ENCODE assay signal across 17 cellular contexts in genomic region chr17:41957869-41958231, GRCh38. TPM values are rescaled to one million over a fixed set of nuclear protein-coding genes. Genes with fewer than 3 reads are reported as not detected.
A peak's percentile ranks its signal among the peaks of the same experiment; 100 is the strongest.
DNase-seq lines count a peak whose midpoint lies in the region; ATAC-seq and TF ChIP-seq lines count a peak whose summit lies in the region.
"Had no signal": no experiment of that assay in that cellular context is flagged by ENCODE, and none has a peak within 500 bp of the region (broad histone marks: within the 10 kb centered on the region; RNA-seq: fewer than 3 reads in every experiment).

No MANE protein-coding gene starts in this region.

- no peaks in the 10 kb centered on the region for H3F3A ChIP-seq in smooth muscle cell (ENCODE audit: low read depth)

- DNase-seq in Karpas-422 (peak; percentile 29), chondrocyte (ENCODE audit: low spot score) (no peak), mesendoderm (no peak), trophoblast cell (no peak), GM10266 (ENCODE audit: extremely low spot score) (no peak), smooth muscle cell (lab: John Stamatoyannopoulos, UW; ENCODE audit: unreplicated experiment) (no peak)
- DNase-seq: CD4-positive, alpha-beta memory T cell; DMS79; NCI-H187 treated with DMSO at 0.1 percent for 48 hours; NCI-H526 treated with DMSO at 0.1 percent for 48 hours; NK-92 treated with Interleukin-12 subunit alpha and Interleukin-12 subunit beta, amount 100 ng/mL, for 24 hours; OCI-M1; SHP77 treated with DMSO at 0.1 percent for 48 hours had no signal

- no peak overlapping the region for H4K5ac ChIP-seq in mesendoderm (ENCODE audit: low read length)

- H3K4me3 Mint-ChIP-seq in chondrocyte (ENCODE audit: unreplicated experiment): no peak overlapping the region
- H3K4me3 Mint-ChIP-seq: CD4-positive, alpha-beta memory T cell had no signal

- H3K4me1 ChIP-seq in Karpas-422 (ENCODE audit: low read length): no peaks in the 10 kb centered on the region
- H3K4me1 ChIP-seq in mesendoderm (ENCODE audit: control insufficient read depth, low read depth, low read length): peaks cover 5% of the 10 kb centered on the region
- peaks cover 0 to 11% of the 10 kb centered on the region in 2 experiments for H3K4me1 ChIP-seq in trophoblast cell (ENCODE audit: control insufficient read depth in 1 of 2, insufficient read depth in 2 of 2, low read length in 2 of 2)
- H3K4me1 ChIP-seq in smooth muscle cell (ENCODE audit: low read depth): peaks cover 9% of the 10 kb centered on the region

- H3K36me3 Mint-ChIP-seq in chondrocyte (ENCODE audit: low read depth): no peaks in the 10 kb centered on the region
- H3K36me3 Mint-ChIP-seq: CD4-positive, alpha-beta memory T cell had no signal

- H4K91ac ChIP-seq in trophoblast cell (ENCODE audit: low read depth, low read length): peak overlapping the region; percentile 48

- H3K18ac ChIP-seq in mesendoderm (ENCODE audit: low read length): peak overlapping the region; percentile 40
- no peak overlapping the region for H3K18ac ChIP-seq in trophoblast cell (ENCODE audit: low read length)

- no peak overlapping the region for H2AFZ ChIP-seq in Karpas-422 (ENCODE audit: low read length)
- H2AFZ ChIP-seq in trophoblast cell (ENCODE audit: insufficient read depth, low read length, poor library complexity): no peak overlapping the region
- no peak overlapping the region for H2AFZ ChIP-seq in smooth muscle cell (ENCODE audit: low read depth)

- H3K79me1 ChIP-seq in mesendoderm (ENCODE audit: low read length) (no peaks in the 10 kb centered on the region), trophoblast cell (ENCODE audit: low read length) (peaks cover 2% of the 10 kb centered on the region)

- peak overlapping the region; percentile 63 for H2BK12ac ChIP-seq in trophoblast cell (ENCODE audit: low read length)

- no peak overlapping the region for H2BK120ac ChIP-seq in mesendoderm (ENCODE audit: low read depth, low read length)
- H2BK120ac ChIP-seq in trophoblast cell (ENCODE audit: insufficient read depth, low read length, poor library complexity): no peak overlapping the region

- H3K56ac ChIP-seq in mesendoderm (ENCODE audit: low read length): peak overlapping the region; percentile 37

- H3K9me2 ChIP-seq in Karpas-422 (replicated peaks; ENCODE audit: insufficient read depth, low read length): no peaks in the 10 kb centered on the region

- peaks cover 27% of the 10 kb centered on the region for H3K4me1 Mint-ChIP-seq in chondrocyte (ENCODE audit: low read depth)

- H3K4ac ChIP-seq in mesendoderm (ENCODE audit: low read depth, low read length) (no peak overlapping the region), trophoblast cell (ENCODE audit: low read depth, low read length) (no peak overlapping the region)

- H3K4me3 ChIP-seq in Karpas-422 (ENCODE audit: low read length) (no peak overlapping the region), mesendoderm (ENCODE audit: low read length) (no peak overlapping the region), trophoblast cell (ENCODE audit: low read depth, low read length) (no peak overlapping the region), smooth muscle cell (no peak overlapping the region)

- H3K27ac Mint-ChIP-seq in chondrocyte (ENCODE audit: unreplicated experiment): peak overlapping the region; percentile 74
- H3K27ac Mint-ChIP-seq: CD4-positive, alpha-beta memory T cell had no signal

- H3K36me3 ChIP-seq in Karpas-422 (ENCODE audit: insufficient read depth, low read length): no peaks in the 10 kb centered on the region
- no peaks in the 10 kb centered on the region for H3K36me3 ChIP-seq in mesendoderm (ENCODE audit: control insufficient read depth, insufficient read depth, low read length)
- no peaks in the 10 kb centered on the region for H3K36me3 ChIP-seq in trophoblast cell (ENCODE audit: control insufficient read depth in 1 of 2, insufficient read depth in 2 of 2, low read length in 2 of 2)
- H3K36me3 ChIP-seq in smooth muscle cell (ENCODE audit: low read depth): no peaks in the 10 kb centered on the region

- H2BK5ac ChIP-seq in mesendoderm (ENCODE audit: low read length): peak overlapping the region; percentile 50
- peak overlapping the region; percentile 59 for H2BK5ac ChIP-seq in trophoblast cell (ENCODE audit: low read depth, low read length, poor library complexity)

- no peak for TF ChIP-seq CTCF in chondrocyte (IDR thresholded peaks at IDR 0.05)
- TF ChIP-seq CTCF in GM10266 (IDR thresholded peaks at IDR 0.05; ENCODE audit: control insufficient read depth, insufficient read depth, low read depth, missing control alignments): no peak
- TF ChIP-seq CTCF in smooth muscle cell (IDR thresholded peaks at IDR 0.05; ENCODE audit: borderline replicate concordance, insufficient read depth, poor library complexity, severe bottlenecking): no peak

- H4K8ac ChIP-seq in mesendoderm (ENCODE audit: low read depth, low read length) (no peak overlapping the region), trophoblast cell (ENCODE audit: low read depth, low read length) (no peak overlapping the region)

- H3K23ac ChIP-seq in mesendoderm (ENCODE audit: low read length) (no peak overlapping the region), trophoblast cell (ENCODE audit: low read length) (no peak overlapping the region)

- H3K4me2 ChIP-seq in Karpas-422 (ENCODE audit: low read depth, low read length, poor library complexity, severe bottlenecking) (no peak overlapping the region), mesendoderm (ENCODE audit: low read length) (no peak overlapping the region), trophoblast cell (ENCODE audit: low read length) (no peak overlapping the region), smooth muscle cell (no peak overlapping the region)

- H3K9ac ChIP-seq in Karpas-422 (ENCODE audit: low read length): no peak overlapping the region
- no peak overlapping the region for H3K9ac ChIP-seq in mesendoderm (ENCODE audit: low read length)
- no peak overlapping the region for H3K9ac ChIP-seq in trophoblast cell (ENCODE audit: low read length)
- H3K9ac ChIP-seq in smooth muscle cell (ENCODE audit: low read depth): no peak overlapping the region

- no peak overlapping the region for H2BK15ac ChIP-seq in mesendoderm (replicated peaks; ENCODE audit: low read depth)

- H3K9me3 ChIP-seq in Karpas-422 (ENCODE audit: low read length): no peaks in the 10 kb centered on the region
- H3K9me3 ChIP-seq in trophoblast cell (ENCODE audit: insufficient read depth, low read depth, low read length): peaks cover 3% of the 10 kb centered on the region
- H3K9me3 ChIP-seq in smooth muscle cell (replicated peaks; ENCODE audit: low read depth): no peaks in the 10 kb centered on the region

- H3K27me3 Mint-ChIP-seq in chondrocyte (ENCODE audit: low read depth): no peaks in the 10 kb centered on the region
- H3K27me3 Mint-ChIP-seq: CD4-positive, alpha-beta memory T cell had no signal

- H3K27ac ChIP-seq in Karpas-422 (ENCODE audit: low read length) (no peak overlapping the region), mesendoderm (ENCODE audit: low read depth, low read length) (peak overlapping the region; percentile 70), trophoblast cell (ENCODE audit: low read depth, low read length) (no peak overlapping the region), smooth muscle cell (ENCODE audit: low read depth) (no peak overlapping the region)

- H3K9me3 Mint-ChIP-seq in chondrocyte (ENCODE audit: low read depth): no peaks in the 10 kb centered on the region
- H3K9me3 Mint-ChIP-seq: CD4-positive, alpha-beta memory T cell had no signal

- WGBS in mesendoderm (ENCODE audit: extremely low coverage, insufficient coverage, low lambda C conversion rate): no CpG with 5 or more reads among the region's 3 CpGs
- no CpG with 5 or more reads among the region's 3 CpGs for WGBS in trophoblast cell (ENCODE audit: extremely low coverage, insufficient coverage, insufficient read length)
- 96% methylated on average over 3 of the region's 3 CpGs for WGBS in smooth muscle cell (ENCODE audit: low lambda C conversion rate)

- no peak overlapping the region for H3K14ac ChIP-seq in trophoblast cell (ENCODE audit: low read length)

- ATAC-seq in HG02981 (IDR thresholded peaks at IDR 0.05; ENCODE audit: unreplicated experiment): no peak
- ATAC-seq in HG02852 (IDR thresholded peaks at IDR 0.05; ENCODE audit: unreplicated experiment): no peak
- ATAC-seq: HCT116, SK-N-SH treated with all-trans-retinoic acid at 6 μM for 48 hours had no signal

- H3K27me3 ChIP-seq in Karpas-422 (ENCODE audit: low read length) (no peaks in the 10 kb centered on the region), mesendoderm (ENCODE audit: insufficient read depth, low read length, poor library complexity) (no peaks in the 10 kb centered on the region), trophoblast cell (ENCODE audit: insufficient read depth, low read length) (no peaks in the 10 kb centered on the region), smooth muscle cell (ENCODE audit: low read depth) (no peaks in the 10 kb centered on the region)

- no peak overlapping the region for H4K12ac ChIP-seq in trophoblast cell (ENCODE audit: low read depth, low read length)

- H2AK5ac ChIP-seq in mesendoderm (ENCODE audit: low read length) (no peak overlapping the region), trophoblast cell (ENCODE audit: low read length) (peak overlapping the region; percentile 80)

- no peaks in the 10 kb centered on the region for H4K20me1 ChIP-seq in Karpas-422 (ENCODE audit: insufficient read depth, low read depth, low read length)
- H4K20me1 ChIP-seq in smooth muscle cell (ENCODE audit: low read depth): no peaks in the 10 kb centered on the region

- H3K79me2 ChIP-seq in Karpas-422 (ENCODE audit: low read length) (no peaks in the 10 kb centered on the region), mesendoderm (ENCODE audit: control insufficient read depth, insufficient read depth, low read length) (no peaks in the 10 kb centered on the region), trophoblast cell (ENCODE audit: control insufficient read depth, insufficient read depth, low read length, poor library complexity) (no peaks in the 10 kb centered on the region), smooth muscle cell (ENCODE audit: low read depth) (no peaks in the 10 kb centered on the region)

RNA-seq across cellular contexts. Expression of gene CNP, which starts 8.7 kb away (rescaled TPM):
- total RNA-seq in Karpas-422 (2014; rRNA removed; shearing (Covaris generic); ENCODE audit: low replicate concordance): 41.3 and 79.1 TPM in 2 replicates
- total RNA-seq in chondrocyte (78.3 to 86.0 TPM (median 79.4 TPM) in 3 replicates), smooth muscle cell (28.5 and 34.7 TPM in 2 replicates)
- polyA plus RNA-seq in mesendoderm (2013, experiment 1 of 2): 21.5 TPM
- 21.6 TPM for polyA plus RNA-seq in mesendoderm (2013, experiment 2 of 2)
- polyA plus RNA-seq in trophoblast cell (2013): 28.0 and 28.5 TPM in 2 replicates
- 60.1 and 63.0 TPM in 2 replicates for polyA plus RNA-seq in smooth muscle cell

RNA-seq across cellular contexts. Expression of gene ODAD4, which starts 27.4 kb away (rescaled TPM):
- 0.67 and 1.0 TPM in 2 replicates for total RNA-seq in Karpas-422 (2014; rRNA removed; shearing (Covaris generic); ENCODE audit: low replicate concordance)
- 0.70 to 0.99 TPM (median 0.77 TPM) in 3 replicates for total RNA-seq in chondrocyte
- 0.63 TPM for polyA plus RNA-seq in mesendoderm (2013, experiment 1 of 2)
- polyA plus RNA-seq in mesendoderm (2013, experiment 2 of 2): 0.94 TPM
- 0.74 and 0.75 TPM in 2 replicates for polyA plus RNA-seq in trophoblast cell (2013)
- total RNA-seq in smooth muscle cell: 1.5 and 1.7 TPM in 2 replicates
- 3.2 and 3.9 TPM in 2 replicates for polyA plus RNA-seq in smooth muscle cell

RNA-seq across cellular contexts. Expression of gene ACLY, which starts 39.1 kb away (rescaled TPM):
- 173 and 212 TPM in 2 replicates for total RNA-seq in Karpas-422 (2014; rRNA removed; shearing (Covaris generic); ENCODE audit: low replicate concordance)
- 181 to 189 TPM (median 187 TPM) in 3 replicates for total RNA-seq in chondrocyte
- 188 TPM for polyA plus RNA-seq in mesendoderm (2013, experiment 1 of 2)
- polyA plus RNA-seq in mesendoderm (2013, experiment 2 of 2): 192 TPM
- 147 TPM in 2 replicates for polyA plus RNA-seq in trophoblast cell (2013)
- total RNA-seq in smooth muscle cell: 188 and 217 TPM in 2 replicates
- 119 and 172 TPM in 2 replicates for polyA plus RNA-seq in smooth muscle cell

RNA-seq across cellular contexts. Expression of gene DNAJC7, which starts 59.4 kb away (rescaled TPM):
- 56.1 and 64.1 TPM in 2 replicates for total RNA-seq in Karpas-422 (2014; rRNA removed; shearing (Covaris generic); ENCODE audit: low replicate concordance)
- 51.1 to 61.0 TPM (median 51.2 TPM) in 3 replicates for total RNA-seq in chondrocyte
- polyA plus RNA-seq in mesendoderm (2013, experiment 1 of 2): 157 TPM
- 150 TPM for polyA plus RNA-seq in mesendoderm (2013, experiment 2 of 2)
- polyA plus RNA-seq in trophoblast cell (2013): 73.2 and 73.8 TPM in 2 replicates
- total RNA-seq in smooth muscle cell: 44.5 and 69.5 TPM in 2 replicates
- 44.7 and 61.5 TPM in 2 replicates for polyA plus RNA-seq in smooth muscle cell
